Comparison of ENCODE assay signal across 9 cellular contexts in the genomic region with DNA sequence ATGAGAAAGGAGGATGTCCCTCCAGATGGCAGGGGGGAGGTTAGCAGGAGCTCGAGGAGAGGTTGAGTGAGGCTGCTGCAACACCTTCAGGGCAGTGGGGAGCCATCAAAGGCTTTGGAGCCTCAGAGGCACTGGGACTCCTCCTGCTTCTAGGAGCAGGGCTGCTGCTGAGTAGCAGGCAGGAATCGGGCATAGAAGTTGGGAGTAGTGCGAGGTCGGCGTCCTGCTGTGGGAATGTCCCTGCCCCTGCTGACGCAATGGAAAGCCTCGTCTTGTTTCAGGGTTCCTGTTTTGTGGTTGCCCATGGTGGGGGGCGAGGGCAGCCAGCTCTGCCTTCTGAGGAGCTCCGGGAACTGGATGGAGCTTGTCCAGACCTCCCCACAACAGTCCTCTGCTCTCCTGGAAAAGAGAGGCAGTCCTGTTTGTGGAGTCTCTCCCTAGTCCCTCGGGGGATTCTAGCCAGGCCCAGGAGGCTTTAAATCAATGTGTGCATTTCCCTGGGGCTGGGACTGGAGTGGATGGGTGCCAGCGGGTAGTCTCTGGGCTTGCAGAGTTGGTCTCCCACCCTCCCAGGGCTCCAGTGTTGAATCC.
DNase-seq lines count a peak whose midpoint lies in the region; ATAC-seq and TF ChIP-seq lines count a peak whose summit lies in the region.
"Had no signal": no experiment of that assay in that cellular context is flagged by ENCODE, and none has a peak within 500 bp of the region (broad histone marks: within the 10 kb centered on the region; RNA-seq: fewer than 3 reads in every experiment).

No MANE protein-coding gene starts in this region.

- no peak for TF ChIP-seq CTCF in lower leg skin (IDR thresholded peaks at IDR 0.05)

- intact Hi-C loops in lower leg skin (cut with DNase I; ENCODE audit: low total_unique reads): no loop called here

- no peak for TF ChIP-seq POLR2A in lower leg skin (IDR thresholded peaks at IDR 0.05)

- WGBS in lower leg skin, 2 donors: 48 to 59% methylated on average over 9 to 11 of the region's 11 CpGs

- peak overlapping the region; percentile 87 for H3K27ac ChIP-seq in temporal lobe (ENCODE audit: low read depth, low read length)
- H3K27ac ChIP-seq: A549 had no signal

- ATAC-seq in HG02970 (IDR thresholded peaks at IDR 0.05; ENCODE audit: low FRiP score, unreplicated experiment): no peak
- ATAC-seq: A549 had no signal

- in situ Hi-C loops in ACHN (cut with HindIII; ENCODE audit: low pct_ligation_motif_present, low pct_unique_long_range_greater_than_20kb, low sequenced_read_pairs): no loop called here

- H3K4me3 ChIP-seq in lower leg skin (ENCODE audit: low read depth, poor library complexity, severe bottlenecking): no peak overlapping the region
- H3K4me3 ChIP-seq: A549 had no signal

- peak; percentile 42 for DNase-seq in SIG-M5 treated with dmso at 0.1 percent for 504 hours (lab: John Stamatoyannopoulos, UW; ENCODE audit: unreplicated experiment)
- no peak for DNase-seq in SIG-M5 (lab: John Stamatoyannopoulos, UW)
- DNase-seq in amniotic epithelial cell (ENCODE audit: low read depth): peak; percentile 77
- peak; percentile 61 to 91 for DNase-seq in lower leg skin (ENCODE audit: low spot score in 2 of 2)
- no peak for DNase-seq in effector CD4-positive, alpha-beta T cell
- DNase-seq in ACHN: no peak

Comparison
In these comparisons a context has a peak if more than half of its experiments do, and no peak if none do; other contexts are left out.
1. DNase-seq: peak in SIG-M5 treated with dmso at 0.1 percent for 504 hours (single experiment), amniotic epithelial cell (single experiment) and lower leg skin (2 of 2); none in SIG-M5 (single experiment), effector CD4-positive, alpha-beta T cell (single experiment) and ACHN (single experiment).